ENCODE assay signal across 3 cellular contexts in the genomic region with DNA sequence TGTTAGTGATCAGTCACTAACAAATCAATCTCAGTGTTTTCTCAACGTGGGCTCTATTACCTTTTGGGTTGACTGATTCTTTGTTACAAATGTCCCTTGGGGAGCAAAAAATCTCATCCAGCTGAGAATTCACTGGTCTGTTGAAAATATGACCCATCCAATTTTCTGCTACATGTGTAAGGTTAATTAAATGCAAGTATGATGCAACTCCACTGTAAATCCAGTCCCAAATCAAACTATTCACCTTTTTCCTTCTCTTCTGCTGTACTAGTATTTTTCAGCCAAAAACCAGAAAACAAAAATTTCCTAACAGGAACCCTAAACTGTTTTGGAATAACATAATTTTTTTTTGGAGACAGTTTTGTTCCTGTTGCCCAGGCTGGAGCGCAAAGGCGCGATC.
TF ChIP-seq lines count a peak whose summit lies in the region.

No MANE protein-coding gene starts in this region.

TF ChIP-seq in SK-N-SH, 30 proteins besides CTCF, POLR2A, EP300 and RAD21:
- TF ChIP-seq NRF1 (IDR thresholded peaks at IDR 0.05; ENCODE audit: low read depth, low read length) (no peak), MXI1 (IDR thresholded peaks at IDR 0.05; ENCODE audit: low read depth, low read length) (no peak), YY1 (IDR thresholded peaks at IDR 0.05; ENCODE audit: low read depth) (no peak), TCF12 (IDR thresholded peaks at IDR 0.05) (no peak), TAF1 (IDR thresholded peaks at IDR 0.05; ENCODE audit: borderline replicate concordance, low read depth, low read length) (no peak), USF1 (IDR thresholded peaks at IDR 0.05; ENCODE audit: borderline replicate concordance, low read depth) (no peak), GABPA (IDR thresholded peaks at IDR 0.05; ENCODE audit: low read depth) (no peak), TEAD4 (IDR thresholded peaks at IDR 0.05; ENCODE audit: borderline replicate concordance, insufficient read depth) (no peak), SMC3 (IDR thresholded peaks at IDR 0.05; ENCODE audit: low read depth, low read length) (no peak), SIN3A (IDR thresholded peaks at IDR 0.05; ENCODE audit: borderline replicate concordance, low read depth, low read length) (no peak), FOSL2 (IDR thresholded peaks at IDR 0.05; ENCODE audit: borderline replicate concordance, low read depth) (no peak), IRF3 (IDR thresholded peaks at IDR 0.05; ENCODE audit: low read depth, low read length) (no peak), CHD2 (IDR thresholded peaks at IDR 0.05; ENCODE audit: low read length, partially characterized antibody) (no peak), ELF1 (IDR thresholded peaks at IDR 0.05) (no peak), RXRA (IDR thresholded peaks at IDR 0.05; ENCODE audit: borderline replicate concordance, low read depth) (no peak), MEF2A (IDR thresholded peaks at IDR 0.05; ENCODE audit: borderline replicate concordance, low read depth) (no peak)
- TF ChIP-seq, protein P1, sequence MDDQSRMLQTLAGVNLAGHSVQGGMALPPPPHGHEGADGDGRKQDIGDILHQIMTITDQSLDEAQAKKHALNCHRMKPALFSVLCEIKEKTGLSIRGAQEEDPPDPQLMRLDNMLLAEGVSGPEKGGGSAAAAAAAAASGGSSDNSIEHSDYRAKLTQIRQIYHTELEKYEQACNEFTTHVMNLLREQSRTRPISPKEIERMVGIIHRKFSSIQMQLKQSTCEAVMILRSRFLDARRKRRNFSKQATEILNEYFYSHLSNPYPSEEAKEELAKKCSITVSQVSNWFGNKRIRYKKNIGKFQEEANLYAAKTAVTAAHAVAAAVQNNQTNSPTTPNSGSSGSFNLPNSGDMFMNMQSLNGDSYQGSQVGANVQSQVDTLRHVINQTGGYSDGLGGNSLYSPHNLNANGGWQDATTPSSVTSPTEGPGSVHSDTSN (IDR thresholded peaks at IDR 0.05) = no peak
- TF ChIP-seq, protein P2, sequence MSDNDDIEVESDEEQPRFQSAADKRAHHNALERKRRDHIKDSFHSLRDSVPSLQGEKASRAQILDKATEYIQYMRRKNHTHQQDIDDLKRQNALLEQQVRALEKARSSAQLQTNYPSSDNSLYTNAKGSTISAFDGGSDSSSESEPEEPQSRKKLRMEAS (IDR thresholded peaks at IDR 0.05; ENCODE audit: low read depth) = no peak
TF ChIP-seq in SK-N-SH: peak in this region for 0.

TF ChIP-seq in SK-N-SH treated with all-trans-retinoic acid at 6 μM for 48 hours, 23 proteins besides CTCF, POLR2A, EP300 and RAD21:
- no peak for TF ChIP-seq ZNF565 (CRISPR knock-in tag; conservative IDR thresholded peaks at IDR 0.05; ENCODE audit: low read depth)
- no peak for TF ChIP-seq OSR1 (CRISPR knock-in tag; IDR thresholded peaks at IDR 0.05)
- TF ChIP-seq SNAI2 (CRISPR knock-in tag; IDR thresholded peaks at IDR 0.05) = no peak
- no peak for TF ChIP-seq ZNF70 (CRISPR knock-in tag; IDR thresholded peaks at IDR 0.05)
- TF ChIP-seq BACH2 (CRISPR knock-in tag; IDR thresholded peaks at IDR 0.05; ENCODE audit: borderline replicate concordance) = no peak
- TF ChIP-seq CSDC2 (CRISPR knock-in tag; IDR thresholded peaks at IDR 0.05) = no peak
- TF ChIP-seq ARNTL (CRISPR knock-in tag; IDR thresholded peaks at IDR 0.05; ENCODE audit: borderline replicate concordance, low read depth) = no peak
- TF ChIP-seq ISL1 (CRISPR knock-in tag; IDR thresholded peaks at IDR 0.05) = no peak
- TF ChIP-seq GLIS3 (CRISPR knock-in tag; IDR thresholded peaks at IDR 0.05) = no peak
- no peak for TF ChIP-seq TOX (CRISPR knock-in tag; IDR thresholded peaks at IDR 0.05; ENCODE audit: borderline replicate concordance)
- TF ChIP-seq ZFP3 (CRISPR knock-in tag; IDR thresholded peaks at IDR 0.05) = no peak
- TF ChIP-seq, protein P3, sequence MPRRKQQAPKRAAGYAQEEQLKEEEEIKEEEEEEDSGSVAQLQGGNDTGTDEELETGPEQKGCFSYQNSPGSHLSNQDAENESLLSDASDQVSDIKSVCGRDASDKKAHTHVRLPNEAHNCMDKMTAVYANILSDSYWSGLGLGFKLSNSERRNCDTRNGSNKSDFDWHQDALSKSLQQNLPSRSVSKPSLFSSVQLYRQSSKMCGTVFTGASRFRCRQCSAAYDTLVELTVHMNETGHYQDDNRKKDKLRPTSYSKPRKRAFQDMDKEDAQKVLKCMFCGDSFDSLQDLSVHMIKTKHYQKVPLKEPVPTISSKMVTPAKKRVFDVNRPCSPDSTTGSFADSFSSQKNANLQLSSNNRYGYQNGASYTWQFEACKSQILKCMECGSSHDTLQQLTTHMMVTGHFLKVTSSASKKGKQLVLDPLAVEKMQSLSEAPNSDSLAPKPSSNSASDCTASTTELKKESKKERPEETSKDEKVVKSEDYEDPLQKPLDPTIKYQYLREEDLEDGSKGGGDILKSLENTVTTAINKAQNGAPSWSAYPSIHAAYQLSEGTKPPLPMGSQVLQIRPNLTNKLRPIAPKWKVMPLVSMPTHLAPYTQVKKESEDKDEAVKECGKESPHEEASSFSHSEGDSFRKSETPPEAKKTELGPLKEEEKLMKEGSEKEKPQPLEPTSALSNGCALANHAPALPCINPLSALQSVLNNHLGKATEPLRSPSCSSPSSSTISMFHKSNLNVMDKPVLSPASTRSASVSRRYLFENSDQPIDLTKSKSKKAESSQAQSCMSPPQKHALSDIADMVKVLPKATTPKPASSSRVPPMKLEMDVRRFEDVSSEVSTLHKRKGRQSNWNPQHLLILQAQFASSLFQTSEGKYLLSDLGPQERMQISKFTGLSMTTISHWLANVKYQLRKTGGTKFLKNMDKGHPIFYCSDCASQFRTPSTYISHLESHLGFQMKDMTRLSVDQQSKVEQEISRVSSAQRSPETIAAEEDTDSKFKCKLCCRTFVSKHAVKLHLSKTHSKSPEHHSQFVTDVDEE (CRISPR knock-in tag; IDR thresholded peaks at IDR 0.05) = no peak
- TF ChIP-seq ZC3H10 (CRISPR knock-in tag; IDR thresholded peaks at IDR 0.05) = no peak
- TF ChIP-seq, protein P4, sequence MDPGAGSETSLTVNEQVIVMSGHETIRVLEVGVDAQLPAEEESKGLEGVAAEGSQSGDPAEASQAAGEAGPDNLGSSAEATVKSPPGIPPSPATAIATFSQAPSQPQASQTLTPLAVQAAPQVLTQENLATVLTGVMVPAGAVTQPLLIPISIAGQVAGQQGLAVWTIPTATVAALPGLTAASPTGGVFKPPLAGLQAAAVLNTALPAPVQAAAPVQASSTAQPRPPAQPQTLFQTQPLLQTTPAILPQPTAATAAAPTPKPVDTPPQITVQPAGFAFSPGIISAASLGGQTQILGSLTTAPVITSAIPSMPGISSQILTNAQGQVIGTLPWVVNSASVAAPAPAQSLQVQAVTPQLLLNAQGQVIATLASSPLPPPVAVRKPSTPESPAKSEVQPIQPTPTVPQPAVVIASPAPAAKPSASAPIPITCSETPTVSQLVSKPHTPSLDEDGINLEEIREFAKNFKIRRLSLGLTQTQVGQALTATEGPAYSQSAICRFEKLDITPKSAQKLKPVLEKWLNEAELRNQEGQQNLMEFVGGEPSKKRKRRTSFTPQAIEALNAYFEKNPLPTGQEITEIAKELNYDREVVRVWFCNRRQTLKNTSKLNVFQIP (CRISPR knock-in tag; IDR thresholded peaks at IDR 0.05; ENCODE audit: borderline replicate concordance, low read depth) = no peak
- no peak for TF ChIP-seq ESRRG (CRISPR knock-in tag; IDR thresholded peaks at IDR 0.05)
- TF ChIP-seq ZFP30 (CRISPR knock-in tag; IDR thresholded peaks at IDR 0.05) = no peak
- no peak for TF ChIP-seq ZNF8 (CRISPR knock-in tag; IDR thresholded peaks at IDR 0.05)
- TF ChIP-seq CREB5 (CRISPR knock-in tag; IDR thresholded peaks at IDR 0.05; ENCODE audit: low read depth) = no peak

TF ChIP-seq in HCT116, 20 proteins besides CTCF, POLR2A, EP300 and RAD21:
- TF ChIP-seq EGR1 (IDR thresholded peaks at IDR 0.05; ENCODE audit: low read depth) = no peak
- TF ChIP-seq EZH2phosphoT487 (IDR thresholded peaks at IDR 0.05; ENCODE audit: borderline replicate concordance) = no peak
- TF ChIP-seq, protein P5, sequence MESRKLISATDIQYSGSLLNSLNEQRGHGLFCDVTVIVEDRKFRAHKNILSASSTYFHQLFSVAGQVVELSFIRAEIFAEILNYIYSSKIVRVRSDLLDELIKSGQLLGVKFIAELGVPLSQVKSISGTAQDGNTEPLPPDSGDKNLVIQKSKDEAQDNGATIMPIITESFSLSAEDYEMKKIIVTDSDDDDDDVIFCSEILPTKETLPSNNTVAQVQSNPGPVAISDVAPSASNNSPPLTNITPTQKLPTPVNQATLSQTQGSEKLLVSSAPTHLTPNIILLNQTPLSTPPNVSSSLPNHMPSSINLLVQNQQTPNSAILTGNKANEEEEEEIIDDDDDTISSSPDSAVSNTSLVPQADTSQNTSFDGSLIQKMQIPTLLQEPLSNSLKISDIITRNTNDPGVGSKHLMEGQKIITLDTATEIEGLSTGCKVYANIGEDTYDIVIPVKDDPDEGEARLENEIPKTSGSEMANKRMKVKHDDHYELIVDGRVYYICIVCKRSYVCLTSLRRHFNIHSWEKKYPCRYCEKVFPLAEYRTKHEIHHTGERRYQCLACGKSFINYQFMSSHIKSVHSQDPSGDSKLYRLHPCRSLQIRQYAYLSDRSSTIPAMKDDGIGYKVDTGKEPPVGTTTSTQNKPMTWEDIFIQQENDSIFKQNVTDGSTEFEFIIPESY (IDR thresholded peaks at IDR 0.05; ENCODE audit: extremely low read depth, insufficient replicate concordance, low read length) = no peak
- TF ChIP-seq CBX3 (IDR thresholded peaks at IDR 0.05; ENCODE audit: low read depth) = no peak
